In genomic region chr2:916935-917334, GRCh38 we compare ENCODE assay signal across 37 cellular contexts. TPM values are rescaled to one million over a fixed set of nuclear protein-coding genes. Genes with fewer than 3 reads are reported as not detected.
A peak's percentile ranks its signal among the peaks of the same experiment; 100 is the strongest.
DNase-seq lines count a peak whose midpoint lies in the region; ATAC-seq, FAIRE-seq and TF ChIP-seq lines count a peak whose summit lies in the region.
"Had no signal": no experiment of that assay in that cellular context is flagged by ENCODE, and none has a peak within 500 bp of the region (broad histone marks: within the 10 kb centered on the region; RNA-seq: fewer than 3 reads in every experiment).

No MANE protein-coding gene starts in this region.

- intact Hi-C loops in vagina (cut with DNase I) = no loop called here

- H4K20me1 ChIP-seq in H1 (replicated peaks in 1 of 2; ENCODE audit: control insufficient read depth in 1 of 2, insufficient read depth in 2 of 2, low read length in 2 of 2) = no peaks in the 10 kb centered on the region
- H4K20me1 ChIP-seq: BLaER1; BLaER1 treated with 17β-estradiol and CSF1 and Interleukin-3, amounts not matched to agents 10 nM and 100 nM had no signal

- no peak for ATAC-seq in HG03159 (IDR thresholded peaks at IDR 0.05; ENCODE audit: unreplicated experiment)
- ATAC-seq in HG03460 (IDR thresholded peaks at IDR 0.05; ENCODE audit: unreplicated experiment) = no peak
- ATAC-seq in HG02884 (IDR thresholded peaks at IDR 0.05; ENCODE audit: unreplicated experiment) = no peak
- ATAC-seq: A549; CD8-positive, alpha-beta T cell had no signal

- H3K4me3 ChIP-seq in H1 (ENCODE audit: extremely low read depth in 1 of 4, insufficient read depth in 2 of 4, low read depth in 3 of 4, low read length in 4 of 4) = no peak overlapping the region
- H3K4me3 ChIP-seq in vagina = no peak overlapping the region
- H3K4me3 ChIP-seq: A549; BLaER1; BLaER1 treated with 17β-estradiol and CSF1 and Interleukin-3, amounts not matched to agents 10 nM and 100 nM had no signal

- TF ChIP-seq CTCF in H1 (IDR thresholded peaks at IDR 0.05; ENCODE audit: control extremely low read depth in 1 of 3, insufficient read depth in 1 of 3, low read depth in 1 of 3, low read length in 3 of 3) = no peak
- no peak for TF ChIP-seq CTCF in vagina (IDR thresholded peaks at IDR 0.05)

- no peak overlapping the region for H4K91ac ChIP-seq in H1 (replicated peaks; ENCODE audit: insufficient read length, low read length)

- POLR2A ChIA-PET in H1 (lab: Charles Lee; ENCODE audit: partially characterized antibody) = no interaction called here

- H3K4ac ChIP-seq in H1 (replicated peaks; ENCODE audit: insufficient read length, low read depth, low read length) = peak overlapping the region; percentile 4

- no peak overlapping the region for H3K18ac ChIP-seq in H1 (ENCODE audit: extremely low read depth, low read length)

- H3K79me2 ChIP-seq in H1 (ENCODE audit: control insufficient read depth in 1 of 2, insufficient read depth in 2 of 2, low read length in 2 of 2) = no peaks in the 10 kb centered on the region

- no peak overlapping the region; the same call in 1 of the 2 replicates for H4K8ac ChIP-seq in H1 (ENCODE audit: extremely low read depth, insufficient read depth, low read length)

- WGBS in H1 (ENCODE audit: extremely low coverage in 1 of 2, insufficient coverage in 1 of 2, insufficient read length in 1 of 2, insufficient replicate concordance in 2 of 2, low coverage in 1 of 2, low lambda C conversion rate in 2 of 2, missing lambda C conversion rate in 1 of 2), 2 experiments = 92% methylated on average over 7 of the region's 7 CpGs; no CpG with 5 or more reads in 1 of the 2 experiments

- no peak overlapping the region for H2BK15ac ChIP-seq in H1 (ENCODE audit: low read length)

- no peak overlapping the region for H2BK20ac ChIP-seq in H1 (ENCODE audit: low read length)

- H3K27ac ChIP-seq in H1 (ENCODE audit: low read depth, low read length) (no peak overlapping the region), vagina (no peak overlapping the region)
- H3K27ac ChIP-seq: 22Rv1; A549; BLaER1; BLaER1 treated with 17β-estradiol and CSF1 and Interleukin-3, amounts not matched to agents 10 nM and 100 nM; C4-2B had no signal

- FAIRE-seq in H1 (lab: Jason Lieb, UNC) = no peak
- FAIRE-seq: A204.1, A549, D721Med had no signal

- peaks cover 0 to 7% of the 10 kb centered on the region in 2 experiments; a peak in 1 of 4 replicates for H3K9me3 ChIP-seq in H1 (ENCODE audit: insufficient read depth in 2 of 2, low read depth in 1 of 2, low read length in 1 of 2)
- no peaks in the 10 kb centered on the region for H3K9me3 ChIP-seq in vagina
- H3K9me3 ChIP-seq: A549, BE2C, Caco-2 had no signal

- H3K23me2 ChIP-seq in H1 (ENCODE audit: low read depth, low read length) = no peaks in the 10 kb centered on the region; the same call in 1 of the 2 replicates

- no peak overlapping the region for H4K5ac ChIP-seq in H1 (ENCODE audit: insufficient read length, low read depth, low read length)

- H3K9ac ChIP-seq in H1 (replicated peaks in 1 of 4; ENCODE audit: extremely low read depth in 1 of 4, low read depth in 3 of 4, low read length in 3 of 4) = no peak overlapping the region
- H3K9ac ChIP-seq: BLaER1; BLaER1 treated with 17β-estradiol and CSF1 and Interleukin-3, amounts not matched to agents 10 nM and 100 nM had no signal

- no peak overlapping the region for H2AK5ac ChIP-seq in H1 (ENCODE audit: low read depth, low read length)

- TF ChIP-seq RAD21 in H1 (IDR thresholded peaks at IDR 0.05 in 1 of 2, conservative IDR thresholded peaks at IDR 0.05 in 1 of 2; ENCODE audit: low read depth in 2 of 2, low read length in 2 of 2) = no peak

- H2BK5ac ChIP-seq in H1 (ENCODE audit: low read depth, low read length) = no peak overlapping the region

- DNase-seq in H1 (ENCODE audit: low read depth in 1 of 2, low spot score in 2 of 2) = no peak
- peak; percentile 71 for DNase-seq in mesenteric fat pad (ENCODE audit: low spot score)
- peak; percentile 8 for DNase-seq in mucosa of gallbladder (ENCODE audit: low spot score)
- DNase-seq in vagina (ENCODE audit: extremely low spot score in 2 of 2) = peak; percentile 54 to 79
- DNase-seq in NCI-H128 (lab: John Stamatoyannopoulos, UW; ENCODE audit: unreplicated experiment) = no peak
- DNase-seq: 8988T; ACHN; AML-193; BE2C; C1 segment of cervical spinal cord; Caco-2; Calu3; CD4-positive, alpha-beta memory T cell; CD4-positive, alpha-beta T cell; CD4-positive, CD25-positive, alpha-beta regulatory T cell; CD8-positive, alpha-beta memory T cell; CD8-positive, alpha-beta T cell; COR-L47; DMS 273 treated with DMSO at 0.1 percent for 48 hours; DMS153; DMS53; DMS79; DMS79 treated with DMSO at 0.1 percent for 48 hours; DND-41; EL had no signal

- no peak overlapping the region for H2AFZ ChIP-seq in H1 (ENCODE audit: low read length)

- TF ChIP-seq POLR2A in H1 (IDR thresholded peaks at IDR 0.05; ENCODE audit: control extremely low read depth in 1 of 2, low read depth in 2 of 2, low read length in 2 of 2) = no peak
- no peak for TF ChIP-seq POLR2A in vagina (IDR thresholded peaks at IDR 0.05)

- H3K23ac ChIP-seq in H1 (ENCODE audit: insufficient read length) = no peak overlapping the region

- H3K27me3 ChIP-seq in H1 (replicated peaks in 1 of 4; ENCODE audit: control insufficient read depth in 3 of 4, extremely low read depth in 1 of 4, insufficient read depth in 3 of 4, low read length in 3 of 4) = peaks cover 0 to 5% (median under 1%) of the 10 kb centered on the region in 4 experiments; a peak in 3 of 7 replicates
- no peaks in the 10 kb centered on the region for H3K27me3 ChIP-seq in vagina
- H3K27me3 ChIP-seq: BE2C; BLaER1; BLaER1 treated with 17β-estradiol and CSF1 and Interleukin-3, amounts not matched to agents 10 nM and 100 nM had no signal

- CTCF ChIA-PET in H1 (lab: Charles Lee; ENCODE audit: partially characterized antibody) = no interaction called here

- no peak overlapping the region for H2BK12ac ChIP-seq in H1 (ENCODE audit: low read depth, low read length)

- H3K4me1 ChIP-seq in H1 (replicated peaks in 1 of 4; ENCODE audit: control insufficient read depth in 3 of 4, insufficient read depth in 4 of 4, low read length in 3 of 4) (no peaks in the 10 kb centered on the region), vagina (no peaks in the 10 kb centered on the region)
- H3K4me1 ChIP-seq: A549; BE2C; BLaER1; BLaER1 treated with 17β-estradiol and CSF1 and Interleukin-3, amounts not matched to agents 10 nM and 100 nM; Caco-2 had no signal

- no peak overlapping the region for H3K14ac ChIP-seq in H1 (ENCODE audit: insufficient read length)

- TF ChIP-seq EP300 in H1 (IDR thresholded peaks at IDR 0.05; ENCODE audit: borderline replicate concordance in 1 of 2, low read depth in 2 of 2, low read length in 2 of 2) = no peak

- no peak overlapping the region for H2BK120ac ChIP-seq in H1 (replicated peaks; ENCODE audit: low read depth, low read length)

- H3K36me3 ChIP-seq in H1 (ENCODE audit: control insufficient read depth in 2 of 4, insufficient read depth in 4 of 4, low read length in 3 of 4) (no peaks in the 10 kb centered on the region), vagina (no peaks in the 10 kb centered on the region)
- H3K36me3 ChIP-seq: BE2C; BLaER1; BLaER1 treated with 17β-estradiol and CSF1 and Interleukin-3, amounts not matched to agents 10 nM and 100 nM had no signal

- no peak overlapping the region for H3K56ac ChIP-seq in H1 (replicated peaks; ENCODE audit: insufficient read length, low read depth, low read length)

- no peak overlapping the region for H3K4me2 ChIP-seq in H1 (ENCODE audit: insufficient read depth in 1 of 2, low read depth in 2 of 2, low read length in 2 of 2)
- H3K4me2 ChIP-seq: A549; BLaER1; BLaER1 treated with 17β-estradiol and CSF1 and Interleukin-3, amounts not matched to agents 10 nM and 100 nM had no signal

- H3K79me1 ChIP-seq in H1 (ENCODE audit: low read depth, low read length) = no peaks in the 10 kb centered on the region

TF ChIP-seq in H1, 55 proteins besides CTCF, POLR2A, EP300 and RAD21:
- TF ChIP-seq PHF8 (conservative IDR thresholded peaks at IDR 0.05; ENCODE audit: low read depth, low read length) (no peak), CHD2 (IDR thresholded peaks at IDR 0.05; ENCODE audit: low read length) (no peak), SAP30 (IDR thresholded peaks at IDR 0.05; ENCODE audit: insufficient read depth, insufficient replicate concordance, low read length) (no peak), MAFK (IDR thresholded peaks at IDR 0.05; ENCODE audit: low read depth, low read length) (no peak)

RNA-seq across cellular contexts. Expression of gene SNTG2, which starts 33.7 kb away (rescaled TPM):
- total RNA-seq in H1 (2021; fragmentation: NEBNext Ultra II Directional; extraction: Animal tissue kit (Norgen Biotek cat#: 25700)) = 14.3 and 18.1 TPM in 2 replicates
- 6.6 TPM in 2 replicates for polyA plus RNA-seq in H1 (2011; rRNA removed)
- 8.8 TPM for polyA plus RNA-seq in H1 (2011; cell fraction: cytosol; rRNA removed)
- 24.3 TPM for polyA plus RNA-seq in H1 (2011; cell fraction: nucleus; rRNA removed)
- polyA plus RNA-seq in H1 (2012, experiment 1 of 2) = 7.4 to 10.4 TPM (median 9.0 TPM) in 4 replicates
- 4.1 TPM for polyA plus RNA-seq in H1 (2012, experiment 2 of 2)
- polyA plus RNA-seq in H1 (2013, experiment 1 of 2) = 4.3 TPM
- polyA plus RNA-seq in H1 (2013, experiment 2 of 2) = 5.0 TPM
- 21.3 and 26.6 TPM in 2 replicates for polyA minus RNA-seq in H1 (2011; rRNA and poly(A)+ RNA removed)
- polyA minus RNA-seq in H1 (2011; cell fraction: cytosol; rRNA and poly(A)+ RNA removed) = 17.2 TPM
- polyA minus RNA-seq in H1 (2011; cell fraction: nucleus; rRNA and poly(A)+ RNA removed) = 62.8 TPM
- total RNA-seq in mesenteric fat pad (5.6 TPM), mucosa of gallbladder (2.0 TPM), vagina (11.8 TPM)
- total RNA-seq: Caco-2, Calu3, Daoy had no signal
- polyA plus RNA-seq: A549; CD14-positive monocyte; CD4-positive, CD25-positive, alpha-beta regulatory T cell had no signal

Comparison
In these comparisons a context has a peak if more than half of its experiments do, and no peak if none do; other contexts are left out.
1. DNase-seq: peak in mesenteric fat pad (single experiment), mucosa of gallbladder (single experiment) and vagina (2 of 2); none in H1 (0 of 2) and NCI-H128 (single experiment).